In genomic region chr5:17402291-17403121, GRCh38 we compare ENCODE assay signal across 1 cellular context.
TF ChIP-seq lines count a peak whose summit lies in the region.

No MANE protein-coding gene starts in this region.

TF ChIP-seq in A549, 52 proteins besides CTCF, POLR2A, EP300 and RAD21 (continued from another document):
- TF ChIP-seq MAX (IDR thresholded peaks at IDR 0.05): no peak
- TF ChIP-seq NFE2L2 (conservative IDR thresholded peaks at IDR 0.05; ENCODE audit: low read length): no peak
- TF ChIP-seq MYC (IDR thresholded peaks at IDR 0.05; ENCODE audit: borderline replicate concordance, low read length): no peak
- no peak for TF ChIP-seq HOXA7 (CRISPR knock-in tag; IDR thresholded peaks at IDR 0.05)
